In the genomic region with DNA sequence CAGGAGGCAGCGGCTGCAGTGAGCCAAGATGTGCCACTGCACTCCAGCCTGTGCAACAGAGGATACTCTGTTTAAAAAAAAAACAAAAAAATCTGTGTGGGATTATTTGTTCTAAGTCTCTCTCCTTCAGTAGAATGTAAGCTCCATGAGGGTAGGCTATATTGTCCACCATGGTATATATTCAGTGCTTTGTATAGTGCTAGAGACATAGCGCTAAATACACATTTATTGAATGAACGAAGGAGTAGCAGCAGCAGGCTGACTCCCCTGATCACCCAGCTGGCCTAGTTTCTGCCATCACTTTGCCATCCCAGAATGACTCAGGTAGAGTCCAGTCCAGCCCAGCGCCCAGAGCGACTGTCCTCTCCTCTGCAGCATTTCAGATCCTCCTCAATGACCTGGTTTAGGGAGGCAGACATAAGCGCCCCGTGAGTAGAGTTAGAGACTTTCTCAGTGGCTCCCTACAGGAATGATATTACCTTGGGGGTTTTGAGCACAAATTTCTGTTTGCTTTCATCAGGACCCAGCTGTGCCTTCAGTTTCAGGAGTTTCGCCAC, we compare ENCODE assay signal across 8 cellular contexts. TPM values are rescaled to one million over a fixed set of nuclear protein-coding genes. Genes with fewer than 3 reads are reported as not detected.
A peak's percentile ranks its signal among the peaks of the same experiment; 100 is the strongest.
DNase-seq lines count a peak whose midpoint lies in the region; ATAC-seq and TF ChIP-seq lines count a peak whose summit lies in the region.

No MANE protein-coding gene starts in this region.

- CTCF ChIA-PET in activated CD8-positive, alpha-beta memory T cell treated with anti-CD3 and anti-CD28 coated beads, Interleukin-2, amount 10 ng/mL, durations not matched to agents 7 days and 5 days (lab: Charles Lee) = interaction anchor here (0.9 to 1.9 kb wide), 10 partner anchors 10 to 327 kb away, joined by 3 to 11 read pairs (median 6); a partner anchor contains a TSS

- no peaks in the 10 kb centered on the region for H3K27me3 Mint-ChIP-seq in activated CD8-positive, alpha-beta memory T cell treated with anti-CD3 and anti-CD28 coated beads, Interleukin-2, amount 10 ng/mL, durations not matched to agents 7 days and 5 days

- DNase-seq in activated CD8-positive, alpha-beta memory T cell treated with anti-CD3 and anti-CD28 coated beads, Interleukin-2, amount 10 ng/mL, durations not matched to agents 7 days and 5 days = no peak
- no peak for DNase-seq in activated CD8-positive, alpha-beta memory T cell treated with anti-CD3 and anti-CD28 coated beads, Interleukin-2, amount 50 U/mL, for 4 hours
- peak; percentile 25 for DNase-seq in SW480 (ENCODE audit: low spot score)
- peak; percentile 21 for DNase-seq in hepatocyte (ENCODE audit: low spot score)
- no peak for DNase-seq in spleen
- DNase-seq in stimulated activated CD4-positive, alpha-beta T cell treated with anti-CD3 and anti-CD28 coated beads, Interleukin-4, amount 100 ng/mL, for 24 hours = no peak
- DNase-seq in NCI-H2196 treated with DMSO at 0.1 percent for 48 hours (lab: John Stamatoyannopoulos, UW; ENCODE audit: unreplicated experiment) = no peak
- no peak for DNase-seq in NCI-H748 (lab: John Stamatoyannopoulos, UW; ENCODE audit: unreplicated experiment)

- peak overlapping the region; percentile 83 for H3K27ac ChIP-seq in hepatocyte
- H3K27ac ChIP-seq in spleen = peak overlapping the region; percentile 83 to 95 (median 90)

- H3K4me2 ChIP-seq in hepatocyte = peak overlapping the region; percentile 96

- no peak for TF ChIP-seq POLR2A in spleen (IDR thresholded peaks at IDR 0.05)

- H3K9me2 ChIP-seq in hepatocyte (replicated peaks; ENCODE audit: insufficient read depth) = no peaks in the 10 kb centered on the region

- H3K27me3 ChIP-seq in hepatocyte = no peaks in the 10 kb centered on the region
- H3K27me3 ChIP-seq in spleen (replicated peaks in 1 of 7) = no peaks in the 10 kb centered on the region

- no peaks in the 10 kb centered on the region for H3K36me3 ChIP-seq in hepatocyte (replicated peaks; ENCODE audit: insufficient read depth, low read depth)
- H3K36me3 ChIP-seq in spleen = peaks cover 0 to 67% (median 41%) of the 10 kb centered on the region in 6 donors

- peaks cover 30% of the 10 kb centered on the region for H3K36me3 Mint-ChIP-seq in activated CD8-positive, alpha-beta memory T cell treated with anti-CD3 and anti-CD28 coated beads, Interleukin-2, amount 10 ng/mL, durations not matched to agents 7 days and 5 days

- H3K9me3 ChIP-seq in hepatocyte (ENCODE audit: low read depth) (no peaks in the 10 kb centered on the region), spleen (no peaks in the 10 kb centered on the region)

- H3K4me1 ChIP-seq in hepatocyte (ENCODE audit: insufficient read depth) (peaks cover 20% of the 10 kb centered on the region), spleen (peaks cover 17 to 66% (median 39%) of the 10 kb centered on the region in 6 donors)

- TF ChIP-seq CTCF in hepatocyte (IDR thresholded peaks at IDR 0.05; ENCODE audit: poor library complexity) = no peak
- TF ChIP-seq CTCF in spleen (IDR thresholded peaks at IDR 0.05 in 8 of 11, conservative IDR thresholded peaks at IDR 0.05 in 3 of 11) = no peak

- intact Hi-C loops in spleen (cut with DNase I; ENCODE audit: low total_unique reads) = no loop called here

- no peaks in the 10 kb centered on the region for H4K20me1 ChIP-seq in hepatocyte (ENCODE audit: insufficient read depth, poor library complexity, severe bottlenecking)

- peak overlapping the region; percentile 75 for H3K4me3 ChIP-seq in hepatocyte
- peak overlapping the region; percentile 82 to 95 (median 92) for H3K4me3 ChIP-seq in spleen

- H2AFZ ChIP-seq in hepatocyte = peak overlapping the region; percentile 75

- H3K4me3 Mint-ChIP-seq in activated CD8-positive, alpha-beta memory T cell treated with anti-CD3 and anti-CD28 coated beads, Interleukin-2, amount 10 ng/mL, durations not matched to agents 7 days and 5 days = peak overlapping the region; percentile 100

- 66% methylated on average over 8 of the region's 8 CpGs for WGBS in hepatocyte (ENCODE audit: low lambda C conversion rate, missing lambda C conversion rate)
- 52 to 64% (median 54%) methylated on average over 8 of the region's 8 CpGs for WGBS in spleen, 5 donors

- peak overlapping the region; percentile 98 for H3K27ac Mint-ChIP-seq in activated CD8-positive, alpha-beta memory T cell treated with anti-CD3 and anti-CD28 coated beads, Interleukin-2, amount 10 ng/mL, durations not matched to agents 7 days and 5 days

- H3K9me3 Mint-ChIP-seq in activated CD8-positive, alpha-beta memory T cell treated with anti-CD3 and anti-CD28 coated beads, Interleukin-2, amount 10 ng/mL, durations not matched to agents 7 days and 5 days (ENCODE audit: low read depth) = no peaks in the 10 kb centered on the region

- ATAC-seq in activated CD8-positive, alpha-beta memory T cell treated with anti-CD3 and anti-CD28 coated beads, Interleukin-2, amount 10 ng/mL, durations not matched to agents 7 days and 5 days = peak; percentile 3

- H3K79me2 ChIP-seq in hepatocyte = peaks cover 61% of the 10 kb centered on the region

- H3K4me1 Mint-ChIP-seq in activated CD8-positive, alpha-beta memory T cell treated with anti-CD3 and anti-CD28 coated beads, Interleukin-2, amount 10 ng/mL, durations not matched to agents 7 days and 5 days = peaks cover 39% of the 10 kb centered on the region

RNA-seq across cellular contexts. Expression of a gene that starts 0.7 kb away (rescaled TPM):
- total RNA-seq in activated CD8-positive, alpha-beta memory T cell treated with anti-CD3 and anti-CD28 coated beads, Interleukin-2, amount 10 ng/mL, durations not matched to agents 7 days and 5 days = 10 to 100 TPM; 75.9 to 93.9 TPM
- 40.0 and 41.1 TPM in 2 replicates for total RNA-seq in hepatocyte
- 56.6 and 58.8 TPM in 2 replicates for polyA plus RNA-seq in hepatocyte
- 10 to 100 TPM; 41.9 to 53.9 (median 47.6) TPM for total RNA-seq in spleen
- polyA plus RNA-seq in spleen = 10 to 100 TPM; 38.4 to 46.3 (median 45.5) TPM

RNA-seq across cellular contexts. Expression of a gene that starts 0.8 kb away (rescaled TPM):
- 10 to 100 TPM; 30.7 to 36.6 TPM for total RNA-seq in activated CD8-positive, alpha-beta memory T cell treated with anti-CD3 and anti-CD28 coated beads, Interleukin-2, amount 10 ng/mL, durations not matched to agents 7 days and 5 days
- total RNA-seq in hepatocyte (22.8 and 26.9 TPM in 2 replicates), spleen (10 to 100 TPM; 30.2 to 40.8 (median 37.2) TPM)
- polyA plus RNA-seq in hepatocyte (28.6 and 32.3 TPM in 2 replicates), spleen (10 to 100 TPM; 16.5 to 26.1 (median 24.1) TPM)

RNA-seq across cellular contexts. Expression of a gene that starts 9.8 kb away (rescaled TPM):
- total RNA-seq in activated CD8-positive, alpha-beta memory T cell treated with anti-CD3 and anti-CD28 coated beads, Interleukin-2, amount 10 ng/mL, durations not matched to agents 7 days and 5 days = 10 to 100 TPM; 45.0 to 58.6 TPM
- 37.7 and 40.9 TPM in 2 replicates for total RNA-seq in hepatocyte
- 29.5 and 47.6 TPM in 2 replicates for polyA plus RNA-seq in hepatocyte
- total RNA-seq in spleen = 10 to 100 TPM; 34.4 to 52.3 (median 43.1) TPM
- 10 to 100 TPM; 44.1 to 80.3 (median 57.8) TPM for polyA plus RNA-seq in spleen

RNA-seq across cellular contexts. Expression of a gene that starts 17.1 kb away (rescaled TPM):
- total RNA-seq in activated CD8-positive, alpha-beta memory T cell treated with anti-CD3 and anti-CD28 coated beads, Interleukin-2, amount 10 ng/mL, durations not matched to agents 7 days and 5 days = 1 to 10 TPM; 2.8 to 2.9 TPM
- total RNA-seq in hepatocyte (0.36 and 1.3 TPM in 2 replicates), spleen (1 to 10 TPM; 1.2 to 2.8 (median 1.8) TPM)
- polyA plus RNA-seq in hepatocyte (0.52 and 0.85 TPM in 2 replicates), spleen (1 to 10 TPM; 2.2 to 4.7 (median 3.8) TPM)

RNA-seq across cellular contexts. Expression of a gene that starts 25.8 kb away (rescaled TPM):
- total RNA-seq in activated CD8-positive, alpha-beta memory T cell treated with anti-CD3 and anti-CD28 coated beads, Interleukin-2, amount 10 ng/mL, durations not matched to agents 7 days and 5 days = 10 to 100 TPM; 38.7 to 40.6 TPM
- total RNA-seq in hepatocyte = 21.2 and 21.4 TPM in 2 replicates
- polyA plus RNA-seq in hepatocyte = 23.0 and 25.6 TPM in 2 replicates
- total RNA-seq in spleen = 10 to 100 TPM; 23.0 to 30.8 (median 25.7) TPM
- 10 to 100 TPM; 14.2 to 25.6 (median 21.6) TPM for polyA plus RNA-seq in spleen

Comparison
In these comparisons a context has a peak if more than half of its experiments do, and no peak if none do; other contexts are left out.
1. DNase-seq: peak in SW480 (single experiment) and hepatocyte (single experiment); none in activated CD8-positive, alpha-beta memory T cell treated with anti-CD3 and anti-CD28 coated beads, Interleukin-2, amount 10 ng/mL, durations not matched to agents 7 days and 5 days (single experiment), activated CD8-positive, alpha-beta memory T cell treated with anti-CD3 and anti-CD28 coated beads, Interleukin-2, amount 50 U/mL, for 4 hours (single experiment), spleen (single experiment), stimulated activated CD4-positive, alpha-beta T cell treated with anti-CD3 and anti-CD28 coated beads, Interleukin-4, amount 100 ng/mL, for 24 hours (single experiment), NCI-H2196 treated with DMSO at 0.1 percent for 48 hours (single experiment) and NCI-H748 (single experiment).